8 cellular contexts compared by ENCODE assay signal in genomic region chr19:48588670-48589399, GRCh38. TPM values are rescaled to one million over a fixed set of nuclear protein-coding genes. Genes with fewer than 3 reads are reported as not detected.
DNase-seq lines count a peak whose midpoint lies in the region; ATAC-seq and TF ChIP-seq lines count a peak whose summit lies in the region.

No MANE protein-coding gene starts in this region.

- H3K4me3 ChIP-seq in colonic mucosa: peak overlapping the region; percentile 23

- H3K36me3 Mint-ChIP-seq in H9 (ENCODE audit: insufficient read depth in 1 of 3, low read depth in 3 of 3): no peaks in the 10 kb centered on the region; a peak in 1 of 7 replicates

- H2BK20ac ChIP-seq in H9 (ENCODE audit: low read depth, low read length, poor library complexity, severe bottlenecking): no peak overlapping the region

- H3K4ac ChIP-seq in H9 (ENCODE audit: low read depth, low read length): no peak overlapping the region

- H2AK5ac ChIP-seq in H9 (ENCODE audit: insufficient read length, low read length): no peak overlapping the region

- peaks cover 47% of the 10 kb centered on the region for H3K27me3 Mint-ChIP-seq in H9 (ENCODE audit: low read depth)

- H3K79me1 ChIP-seq in H9 (ENCODE audit: insufficient read depth, low read depth, low read length, poor library complexity, severe bottlenecking): no peaks in the 10 kb centered on the region

- H3K79me2 ChIP-seq in H9 (ENCODE audit: insufficient read depth, low read length): no peaks in the 10 kb centered on the region

- H3K14ac ChIP-seq in H9 (ENCODE audit: insufficient read depth, low read length): no peak overlapping the region

- intact Hi-C loops in colonic mucosa (cut with DNase I) (loop anchor here (5.0 to 10.0 kb wide), 3 partner anchors 102 to 274 kb away; partner anchors contain the start of genes GRIN2D and KDELR1), left colon (cut with DNase I, micrococcal nuclease) (no loop called here)

- no peak overlapping the region for H4K5ac ChIP-seq in H9 (ENCODE audit: insufficient read length, low read depth, low read length)

- H3K9me3 ChIP-seq in H9 (ENCODE audit: control insufficient read depth, low read depth, low read length) (no peaks in the 10 kb centered on the region), colonic mucosa (no peaks in the 10 kb centered on the region)

- H3K27ac ChIP-seq in H9 (ENCODE audit: insufficient read length, low read depth, low read length) (no peak overlapping the region), colonic mucosa (no peak overlapping the region)

- H3K56ac ChIP-seq in H9 (ENCODE audit: insufficient read length, low read depth, low read length): no peak overlapping the region

- H2BK12ac ChIP-seq in H9 (ENCODE audit: insufficient read length, low read depth, low read length): no peak overlapping the region

- H3K4me3 Mint-ChIP-seq in H9: peak overlapping the region; percentile 60 to 80

- WGBS in H9 (ENCODE audit: extremely low coverage, insufficient read length, low lambda C conversion rate): no CpG with 5 or more reads among the region's 36 CpGs

- no peaks in the 10 kb centered on the region for H4K20me1 ChIP-seq in H9 (ENCODE audit: control insufficient read depth, insufficient read depth, insufficient read length)

- H2BK5ac ChIP-seq in H9 (ENCODE audit: insufficient read length, low read length): no peak overlapping the region

- H3K4me2 ChIP-seq in H9 (ENCODE audit: insufficient read depth, insufficient read length, low read length): peak overlapping the region; percentile 48

- H3K27ac Mint-ChIP-seq in H9: peak overlapping the region in 1 of 3 experiments; percentile 38; a peak in 1 of 7 replicates

- no peak overlapping the region for H2BK120ac ChIP-seq in H9 (ENCODE audit: low read depth, low read length, poor library complexity, severe bottlenecking)

- peaks cover 10 to 12% of the 10 kb centered on the region in 2 experiments for H3K4me1 Mint-ChIP-seq in H9

- peaks cover 3 to 4% of the 10 kb centered on the region in 2 experiments for H3K9me3 Mint-ChIP-seq in H9

- no peak overlapping the region for H4K8ac ChIP-seq in H9 (replicated peaks; ENCODE audit: insufficient read length, low read depth, low read length)

- no peak overlapping the region for H2AFZ ChIP-seq in H9 (ENCODE audit: low read length)

- H4K91ac ChIP-seq in H9 (ENCODE audit: insufficient read length, low read depth, low read length): no peak overlapping the region

- DNase-seq in AG09319 (ENCODE audit: extremely low read depth, low read depth) (peak; percentile 47), H9 (peak; percentile 91), NCI-H446 treated with DMSO at 0.1 percent for 48 hours (lab: John Stamatoyannopoulos, UW) (peak; percentile 58), colonic mucosa (peak; percentile 97), left colon (peak; percentile 89 to 97)
- DNase-seq in activated CD4-positive, alpha-beta T cell treated with anti-CD3 and anti-CD28 coated beads for 4 hours: peak; percentile 77 to 82
- peak; percentile 76 to 86 for DNase-seq in stimulated activated CD4-positive, alpha-beta T cell treated with anti-CD3 and anti-CD28 coated beads, Interleukin-1b, Interleukin-23, amount 100 ng/mL, for 4 hours (ENCODE audit: low read depth in 2 of 2)

- no peak overlapping the region for H2BK15ac ChIP-seq in H9 (ENCODE audit: low read depth, low read length)

- H3K23ac ChIP-seq in H9 (ENCODE audit: insufficient read length, low read depth, low read length): no peak overlapping the region

- H3K4me1 ChIP-seq in H9 (ENCODE audit: insufficient read depth, low read length) (no peaks in the 10 kb centered on the region), colonic mucosa (no peaks in the 10 kb centered on the region)

- no peaks in the 10 kb centered on the region for H3K27me3 ChIP-seq in H9 (ENCODE audit: insufficient read depth, low read length)
- H3K27me3 ChIP-seq in colonic mucosa: no peaks in the 10 kb centered on the region

- H3K9ac ChIP-seq in H9 (ENCODE audit: extremely low read depth, insufficient read length, low read length) (no peak overlapping the region), colonic mucosa (ENCODE audit: low read depth in 2 of 2, low read length in 2 of 2) (peak overlapping the region; percentile 51 to 58)

- peaks cover 9% of the 10 kb centered on the region for H3K23me2 ChIP-seq in H9 (ENCODE audit: insufficient read length, low read depth, low read length, poor library complexity, severe bottlenecking)

- H3K36me3 ChIP-seq in colonic mucosa: no peaks in the 10 kb centered on the region

- no peak overlapping the region for H3K18ac ChIP-seq in H9 (ENCODE audit: insufficient read length, low read depth, low read length)

- ATAC-seq in left colon (peak; percentile 84), GM19395 (IDR thresholded peaks at IDR 0.05; ENCODE audit: unreplicated experiment) (no peak)

- peak; percentile 99 for TF ChIP-seq CTCF in AG09319 (IDR thresholded peaks at IDR 0.05; ENCODE audit: low read depth, low read length)
- TF ChIP-seq CTCF in H9 (conservative IDR thresholded peaks at IDR 0.05): peak; percentile 98
- peak; percentile 89 for TF ChIP-seq CTCF in colonic mucosa (IDR thresholded peaks at IDR 0.05)

- no peak overlapping the region for H3T11ph ChIP-seq in H9 (ENCODE audit: low read length)

RNA-seq across cellular contexts. Expression of gene SPACA4, which starts 17.7 kb away (rescaled TPM):
- total RNA-seq in H9 (2021): not detected in 2 replicates
- under 1 TPM in 1 of 2 donors, not detected in 1; 0.27 TPM for total RNA-seq in colonic mucosa
- not detected for total RNA-seq in left colon

RNA-seq across cellular contexts. Expression of gene FAM83E, which starts 26.0 kb away (rescaled TPM):
- 9.2 and 9.5 TPM in 2 replicates for total RNA-seq in H9 (2021)
- 100 to 1,000 TPM; 150 to 198 TPM for total RNA-seq in colonic mucosa
- total RNA-seq in left colon: 100 to 1,000 TPM; 180 to 247 TPM

RNA-seq across cellular contexts. Expression of gene RPL18, which starts 30.1 kb away (rescaled TPM):
- total RNA-seq in H9 (2021): 1,855 and 1,874 TPM in 2 replicates
- 1,000 to 10,000 TPM; 1,499 to 1,736 TPM for total RNA-seq in colonic mucosa
- total RNA-seq in left colon: 1,000 to 10,000 TPM; 1,328 to 1,333 TPM

RNA-seq across cellular contexts. Expression of gene SPHK2, which starts 30.5 kb away (rescaled TPM):
- total RNA-seq in H9 (2021) (55.0 and 57.2 TPM in 2 replicates), colonic mucosa (10 to 100 TPM; 36.2 to 48.4 TPM), left colon (10 to 100 TPM; 45.1 to 51.0 TPM)

RNA-seq across cellular contexts. Expression of gene SULT2B1, which starts 36.9 kb away (rescaled TPM):
- 1.3 and 1.7 TPM in 2 replicates for total RNA-seq in H9 (2021)
- 1 to 10 TPM; 1.4 to 7.7 TPM for total RNA-seq in colonic mucosa
- total RNA-seq in left colon: under 1 TPM; 0.87 to 0.89 TPM

Comparison
In these comparisons a context has a peak if more than half of its experiments do, and no peak if none do; other contexts are left out.
1. DNase-seq: peak in every context shown above with its lines; median percentile 97 in colonic mucosa; 93 in left colon; 91 in H9; 81 in stimulated activated CD4-positive, alpha-beta T cell treated with anti-CD3 and anti-CD28 coated beads, Interleukin-1b, Interleukin-23, amount 100 ng/mL, for 4 hours; 80 in activated CD4-positive, alpha-beta T cell treated with anti-CD3 and anti-CD28 coated beads for 4 hours; 58 in NCI-H446 treated with DMSO at 0.1 percent for 48 hours; 47 in AG09319.
2. RNA of gene FAM83E, which starts 26.0 kb away (total RNA-seq): 180 to 247 TPM in left colon and 150 to 198 TPM in colonic mucosa; 9.2 to 9.5 TPM in H9; every median in the first group is over 10 times any median in the second.
3. Peak in every context shown above with its lines, with median percentiles within 50 percentile points of each other: CTCF ChIP-seq.